In genomic region chr5:61402970-61403369, GRCh38 we compare ENCODE assay signal across 18 cellular contexts.
DNase-seq lines count a peak whose midpoint lies in the region; ATAC-seq, FAIRE-seq and TF ChIP-seq lines count a peak whose summit lies in the region.
"Had no signal": no experiment of that assay in that cellular context is flagged by ENCODE, and none has a peak within 500 bp of the region (broad histone marks: within the 10 kb centered on the region; RNA-seq: fewer than 3 reads in every experiment).

No MANE protein-coding gene starts in this region.

- H3K9me3 Mint-ChIP-seq in endothelial cell (ENCODE audit: unreplicated experiment) (no peaks in the 10 kb centered on the region), nephron (no peaks in the 10 kb centered on the region)
- H3K9me3 Mint-ChIP-seq: CD14-positive monocyte had no signal

- H3K27me3 Mint-ChIP-seq in endothelial cell (ENCODE audit: unreplicated experiment) (peaks cover 5% of the 10 kb centered on the region), nephron (ENCODE audit: low read depth) (peaks cover 3% of the 10 kb centered on the region)

- TF ChIP-seq POLR2A in H54 (IDR thresholded peaks at IDR 0.05; ENCODE audit: low read depth, low read length): no peak

- H3K4me3 Mint-ChIP-seq in endothelial cell (ENCODE audit: unreplicated experiment) (no peak overlapping the region), nephron (no peak overlapping the region)
- H3K4me3 Mint-ChIP-seq: CD14-positive monocyte had no signal

- H3K36me3 Mint-ChIP-seq in endothelial cell (ENCODE audit: low read depth, unreplicated experiment) (no peaks in the 10 kb centered on the region), nephron (ENCODE audit: low read depth) (peaks cover 15% of the 10 kb centered on the region)

- peak; percentile 18 for DNase-seq in BJ (ENCODE audit: low read depth)
- DNase-seq in H54 (ENCODE audit: insufficient read length, low spot score): no peak
- no peak for DNase-seq in endothelial cell (ENCODE audit: low spot score)
- no peak for DNase-seq in NCI-H524 (lab: John Stamatoyannopoulos, UW)
- DNase-seq: DMS79 treated with DMSO at 0.1 percent for 48 hours, HCEC 1CT, NCI-H1417 treated with DMSO at 0.1 percent for 48 hours, NCI-H187 treated with DMSO at 0.1 percent for 48 hours, NCI-H2227 treated with DMSO at 0.1 percent for 48 hours, NCI-H510A treated with DMSO at 0.1 percent for 48 hours, NCI-H82, PC-3, RPMI8226, SHP77 treated with DMSO at 0.1 percent for 48 hours had no signal

- peaks cover 56% of the 10 kb centered on the region for H3K4me1 Mint-ChIP-seq in endothelial cell (ENCODE audit: unreplicated experiment)
- peaks cover 53% of the 10 kb centered on the region for H3K4me1 Mint-ChIP-seq in nephron

- ATAC-seq in HG02970 (IDR thresholded peaks at IDR 0.05; ENCODE audit: low FRiP score, unreplicated experiment) (no peak), HG03457 (IDR thresholded peaks at IDR 0.05; ENCODE audit: unreplicated experiment) (no peak)
- ATAC-seq: PC-3 had no signal

- H3K36me3 ChIP-seq in BJ (ENCODE audit: control insufficient read depth, insufficient read depth, low read length): no peaks in the 10 kb centered on the region

- H3K27ac Mint-ChIP-seq in endothelial cell (ENCODE audit: unreplicated experiment): peak overlapping the region; percentile 43
- H3K27ac Mint-ChIP-seq in nephron: peak overlapping the region in 2 of 3 experiments; percentile 47 to 70

- peak; percentile 45 for FAIRE-seq in H54 (lab: Jason Lieb, UNC)

- CTCF ChIA-PET in BJ (lab: Yijun Ruan, JAX): interaction anchor here (0.5 kb wide), 1 partner anchor 427 kb away, joined by 3 read pairs; no protein-coding TSS in a partner anchor

- POLR2A ChIA-PET in BJ (lab: Charles Lee): no interaction called here

- H3K27me3 ChIP-seq in BJ (ENCODE audit: control insufficient read depth, insufficient read depth, low read length): no peaks in the 10 kb centered on the region

- no peak for TF ChIP-seq CTCF in BJ (IDR thresholded peaks at IDR 0.05; ENCODE audit: insufficient read depth, low read depth, low read length)
- no peak for TF ChIP-seq CTCF in endothelial cell (IDR thresholded peaks at IDR 0.05; ENCODE audit: unreplicated experiment)
- no peak for TF ChIP-seq CTCF in nephron (IDR thresholded peaks at IDR 0.05; ENCODE audit: unreplicated experiment in 3 of 3)

- no peak overlapping the region for H3K4me3 ChIP-seq in BJ (ENCODE audit: low read depth, low read length)
